1 cellular context compared by ENCODE assay signal in the genomic region with DNA sequence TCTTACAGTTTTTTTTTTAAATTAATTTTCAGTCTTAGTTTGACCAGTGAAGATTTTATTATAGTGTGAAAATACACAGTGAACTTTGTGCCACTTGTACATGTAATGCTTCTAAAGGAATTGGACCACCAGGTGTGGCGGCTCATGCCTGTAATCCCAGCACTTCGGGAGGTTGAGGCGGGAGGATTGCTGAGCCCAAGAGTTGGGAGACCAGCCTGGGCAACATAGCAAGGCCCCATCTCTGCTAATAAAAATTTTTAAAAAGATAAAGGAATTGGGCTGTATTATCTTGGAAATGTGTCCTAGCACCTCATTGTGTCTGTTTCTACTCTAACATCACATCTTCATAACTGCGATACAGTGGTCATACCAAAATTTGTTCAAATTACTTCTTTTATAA.
TF ChIP-seq lines count a peak whose summit lies in the region.

No MANE protein-coding gene starts in this region.

TF ChIP-seq in HepG2, 621 proteins besides CTCF, POLR2A, EP300 and RAD21:
- TF ChIP-seq ZNF121 (CRISPR knock-in tag; IDR thresholded peaks at IDR 0.05) (peak; percentile 68; the same call in 1 of the 2 replicates), ZNF530 (CRISPR knock-in tag; IDR thresholded peaks at IDR 0.05; ENCODE audit: low read depth) (no peak), SIX4 (CRISPR knock-in tag; IDR thresholded peaks at IDR 0.05) (no peak), PHF5A (CRISPR knock-in tag; IDR thresholded peaks at IDR 0.05; ENCODE audit: low read depth, unreplicated experiment) (no peak)
- TF ChIP-seq, protein P1, sequence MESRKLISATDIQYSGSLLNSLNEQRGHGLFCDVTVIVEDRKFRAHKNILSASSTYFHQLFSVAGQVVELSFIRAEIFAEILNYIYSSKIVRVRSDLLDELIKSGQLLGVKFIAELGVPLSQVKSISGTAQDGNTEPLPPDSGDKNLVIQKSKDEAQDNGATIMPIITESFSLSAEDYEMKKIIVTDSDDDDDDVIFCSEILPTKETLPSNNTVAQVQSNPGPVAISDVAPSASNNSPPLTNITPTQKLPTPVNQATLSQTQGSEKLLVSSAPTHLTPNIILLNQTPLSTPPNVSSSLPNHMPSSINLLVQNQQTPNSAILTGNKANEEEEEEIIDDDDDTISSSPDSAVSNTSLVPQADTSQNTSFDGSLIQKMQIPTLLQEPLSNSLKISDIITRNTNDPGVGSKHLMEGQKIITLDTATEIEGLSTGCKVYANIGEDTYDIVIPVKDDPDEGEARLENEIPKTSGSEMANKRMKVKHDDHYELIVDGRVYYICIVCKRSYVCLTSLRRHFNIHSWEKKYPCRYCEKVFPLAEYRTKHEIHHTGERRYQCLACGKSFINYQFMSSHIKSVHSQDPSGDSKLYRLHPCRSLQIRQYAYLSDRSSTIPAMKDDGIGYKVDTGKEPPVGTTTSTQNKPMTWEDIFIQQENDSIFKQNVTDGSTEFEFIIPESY (CRISPR knock-in tag; IDR thresholded peaks at IDR 0.05), result peak; percentile 35; the same call in 1 of the 2 replicates
